In genomic region chr2:241943961-241944575, GRCh38 we compare ENCODE assay signal across 14 cellular contexts.
A peak's percentile ranks its signal among the peaks of the same experiment; 100 is the strongest.
DNase-seq lines count a peak whose midpoint lies in the region; TF ChIP-seq lines count a peak whose summit lies in the region.
"Had no signal": no experiment of that assay in that cellular context is flagged by ENCODE, and none has a peak within 500 bp of the region (broad histone marks: within the 10 kb centered on the region; RNA-seq: fewer than 3 reads in every experiment).

No MANE protein-coding gene starts in this region.

- H3K4me3 Mint-ChIP-seq in endodermal cell, result no peak overlapping the region
- no peak overlapping the region for H3K4me3 Mint-ChIP-seq in activated CD4-positive, alpha-beta memory T cell treated with anti-CD3 and anti-CD28 coated beads, Interleukin-2, amount 10 ng/mL, durations not matched to agents 7 days and 5 days
- H3K4me3 Mint-ChIP-seq: CD14-positive monocyte; CD8-positive, alpha-beta T cell had no signal

- POLR2A ChIA-PET in activated CD4-positive, alpha-beta memory T cell treated with anti-CD3 and anti-CD28 coated beads, Interleukin-2, amount 10 ng/mL, durations not matched to agents 7 days and 5 days (lab: Charles Lee), result no interaction called here

- H2AK5ac ChIP-seq in trophoblast cell (ENCODE audit: low read length), result no peak overlapping the region

- no peak overlapping the region for H3K4ac ChIP-seq in trophoblast cell (ENCODE audit: low read depth, low read length)

- no peak overlapping the region for H3K27ac Mint-ChIP-seq in endodermal cell
- H3K27ac Mint-ChIP-seq in activated CD4-positive, alpha-beta memory T cell treated with anti-CD3 and anti-CD28 coated beads, Interleukin-2, amount 10 ng/mL, durations not matched to agents 7 days and 5 days, result no peak overlapping the region
- H3K27ac Mint-ChIP-seq: CD14-positive monocyte; CD8-positive, alpha-beta T cell had no signal

- no peak overlapping the region for H2BK5ac ChIP-seq in trophoblast cell (ENCODE audit: low read depth, low read length, poor library complexity)

- H3K79me2 ChIP-seq in trophoblast cell (ENCODE audit: control insufficient read depth, insufficient read depth, low read length, poor library complexity), result no peaks in the 10 kb centered on the region

- no peak overlapping the region for H3K23ac ChIP-seq in trophoblast cell (ENCODE audit: low read length)

- DNase-seq in NCI-H1694 treated with DMSO at 0.1 percent for 48 hours (lab: John Stamatoyannopoulos, UW) (peak; percentile 3), NCI-H1694 (lab: John Stamatoyannopoulos, UW) (no peak), G401 (ENCODE audit: low spot score) (peak; percentile 57), endodermal cell (peak; percentile 6), trophoblast cell (no peak), activated T-cell treated with anti-CD3 and anti-CD28 coated beads for 4 hours (no peak)
- no peak for DNase-seq in activated CD8-positive, alpha-beta memory T cell treated with anti-CD3 and anti-CD28 coated beads for 24 hours
- DNase-seq in activated CD4-positive, alpha-beta memory T cell treated with anti-CD3 and anti-CD28 coated beads, Interleukin-2, amount 10 ng/mL, durations not matched to agents 7 days and 5 days, result no peak
- DNase-seq: Caco-2; CD8-positive, alpha-beta T cell; DND-41; GF-D8 had no signal

- no peak overlapping the region for H3K4me2 ChIP-seq in trophoblast cell (ENCODE audit: low read length)

- no peak overlapping the region for H4K12ac ChIP-seq in trophoblast cell (ENCODE audit: low read depth, low read length)

- H2BK12ac ChIP-seq in trophoblast cell (ENCODE audit: low read length), result no peak overlapping the region

- CTCF ChIA-PET in activated CD4-positive, alpha-beta memory T cell treated with anti-CD3 and anti-CD28 coated beads, Interleukin-2, amount 10 ng/mL, durations not matched to agents 7 days and 5 days (lab: Charles Lee), result no interaction called here

- H3K79me1 ChIP-seq in trophoblast cell (ENCODE audit: low read length), result no peaks in the 10 kb centered on the region

- in situ Hi-C loops in G401 (cut with HindIII; ENCODE audit: low sequenced_read_pairs), result no loop called here

- no peaks in the 10 kb centered on the region for H3K4me1 Mint-ChIP-seq in endodermal cell
- H3K4me1 Mint-ChIP-seq in activated CD4-positive, alpha-beta memory T cell treated with anti-CD3 and anti-CD28 coated beads, Interleukin-2, amount 10 ng/mL, durations not matched to agents 7 days and 5 days, result peaks cover 5% of the 10 kb centered on the region

- H4K8ac ChIP-seq in trophoblast cell (ENCODE audit: low read depth, low read length), result no peak overlapping the region

- H3K36me3 Mint-ChIP-seq in endodermal cell (ENCODE audit: low read depth), result no peaks in the 10 kb centered on the region
- peaks cover 3% of the 10 kb centered on the region for H3K36me3 Mint-ChIP-seq in activated CD4-positive, alpha-beta memory T cell treated with anti-CD3 and anti-CD28 coated beads, Interleukin-2, amount 10 ng/mL, durations not matched to agents 7 days and 5 days (ENCODE audit: low read depth)
- H3K36me3 Mint-ChIP-seq: CD14-positive monocyte; CD8-positive, alpha-beta T cell had no signal

- H3K18ac ChIP-seq in trophoblast cell (ENCODE audit: low read length), result no peak overlapping the region

- H3K27ac ChIP-seq in endodermal cell (ENCODE audit: low read depth, low read length) (no peak overlapping the region), trophoblast cell (ENCODE audit: low read depth, low read length) (no peak overlapping the region)
- H3K27ac ChIP-seq: 22Rv1 had no signal

- H2BK120ac ChIP-seq in trophoblast cell (ENCODE audit: insufficient read depth, low read length, poor library complexity), result no peak overlapping the region

- peaks cover 11% of the 10 kb centered on the region for H3K9me3 Mint-ChIP-seq in endodermal cell
- H3K9me3 Mint-ChIP-seq in activated CD4-positive, alpha-beta memory T cell treated with anti-CD3 and anti-CD28 coated beads, Interleukin-2, amount 10 ng/mL, durations not matched to agents 7 days and 5 days, result peaks cover 10% of the 10 kb centered on the region
- H3K9me3 Mint-ChIP-seq: CD8-positive, alpha-beta T cell had no signal

- H3K36me3 ChIP-seq in endodermal cell (ENCODE audit: control insufficient read depth, insufficient read depth, low read length) (no peaks in the 10 kb centered on the region), trophoblast cell (ENCODE audit: control insufficient read depth in 1 of 2, insufficient read depth in 2 of 2, low read length in 2 of 2) (no peaks in the 10 kb centered on the region)

- H4K91ac ChIP-seq in trophoblast cell (ENCODE audit: low read depth, low read length), result no peak overlapping the region

- H3K27me3 Mint-ChIP-seq in endodermal cell (ENCODE audit: insufficient read depth), result peaks cover 24% of the 10 kb centered on the region
- H3K27me3 Mint-ChIP-seq in activated CD4-positive, alpha-beta memory T cell treated with anti-CD3 and anti-CD28 coated beads, Interleukin-2, amount 10 ng/mL, durations not matched to agents 7 days and 5 days, result no peaks in the 10 kb centered on the region

- TF ChIP-seq CTCF in endodermal cell (conservative IDR thresholded peaks at IDR 0.05), result no peak

- no peak overlapping the region for H3K14ac ChIP-seq in trophoblast cell (ENCODE audit: low read length)

- peaks cover 10% of the 10 kb centered on the region for H3K9me3 ChIP-seq in endodermal cell (ENCODE audit: control insufficient read depth, low read length)
- peaks cover 21% of the 10 kb centered on the region for H3K9me3 ChIP-seq in trophoblast cell (ENCODE audit: insufficient read depth, low read depth, low read length)
- H3K9me3 ChIP-seq: Caco-2 had no signal

- H3K4me1 ChIP-seq in endodermal cell (ENCODE audit: control insufficient read depth, insufficient read depth, low read length), result no peaks in the 10 kb centered on the region
- H3K4me1 ChIP-seq in trophoblast cell (ENCODE audit: control insufficient read depth in 1 of 2, insufficient read depth in 2 of 2, low read length in 2 of 2), result no peaks in the 10 kb centered on the region
- H3K4me1 ChIP-seq: Caco-2 had no signal

- H3K27me3 ChIP-seq in endodermal cell (ENCODE audit: control insufficient read depth, insufficient read depth, low read length, poor library complexity, severe bottlenecking), result no peaks in the 10 kb centered on the region
- no peaks in the 10 kb centered on the region for H3K27me3 ChIP-seq in trophoblast cell (ENCODE audit: insufficient read depth, low read length)

- 87% methylated on average over 12 to 17 of the region's 17 CpGs for WGBS in endodermal cell (ENCODE audit: insufficient coverage in 1 of 2, insufficient read length in 1 of 2), 2 experiments
- no CpG with 5 or more reads among the region's 17 CpGs for WGBS in trophoblast cell (ENCODE audit: extremely low coverage, insufficient coverage, insufficient read length)

- H3K9ac ChIP-seq in endodermal cell (ENCODE audit: extremely low read depth, low read length, poor library complexity, severe bottlenecking) (no peak overlapping the region), trophoblast cell (ENCODE audit: low read length) (no peak overlapping the region)

- H2AFZ ChIP-seq in trophoblast cell (ENCODE audit: insufficient read depth, low read length, poor library complexity), result no peak overlapping the region

- H3K4me3 ChIP-seq in endodermal cell (ENCODE audit: low read length) (no peak overlapping the region), trophoblast cell (ENCODE audit: low read depth, low read length) (peak overlapping the region; percentile 47)

Comparison
In these comparisons a context has a peak if more than half of its experiments do, and no peak if none do; other contexts are left out.
1. DNase-seq: peak in NCI-H1694 treated with DMSO at 0.1 percent for 48 hours (single experiment), G401 (single experiment) and endodermal cell (single experiment); none in NCI-H1694 (single experiment), trophoblast cell (0 of 2), activated CD8-positive, alpha-beta memory T cell treated with anti-CD3 and anti-CD28 coated beads for 24 hours (single experiment), activated T-cell treated with anti-CD3 and anti-CD28 coated beads for 4 hours (single experiment) and activated CD4-positive, alpha-beta memory T cell treated with anti-CD3 and anti-CD28 coated beads, Interleukin-2, amount 10 ng/mL, durations not matched to agents 7 days and 5 days (single experiment).